In the genomic region with DNA sequence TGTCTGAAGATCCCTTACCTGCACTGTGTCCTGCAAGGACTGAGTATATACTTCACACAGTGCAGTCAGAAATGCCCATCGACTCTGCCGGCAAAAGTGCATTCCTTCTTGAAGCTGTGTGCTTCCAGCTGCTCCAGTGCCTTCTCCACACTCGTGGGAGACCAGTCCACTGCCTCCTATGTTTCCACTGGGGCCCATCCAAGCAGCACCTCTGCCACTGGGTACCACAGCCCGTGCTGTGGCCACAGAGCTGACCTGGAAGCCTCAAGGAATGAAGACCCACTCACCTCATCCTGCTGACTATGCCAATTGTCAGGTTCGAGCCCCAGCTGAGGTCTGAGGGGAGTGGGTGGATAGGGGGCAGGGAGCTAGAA, we compare ENCODE assay signal across 14 cellular contexts.
DNase-seq lines count a peak whose midpoint lies in the region; ATAC-seq and TF ChIP-seq lines count a peak whose summit lies in the region.
"Had no signal": no experiment of that assay in that cellular context is flagged by ENCODE, and none has a peak within 500 bp of the region (broad histone marks: within the 10 kb centered on the region; RNA-seq: fewer than 3 reads in every experiment).

No MANE protein-coding gene starts in this region.

- H3K27me3 ChIP-seq in MG63 = no peaks in the 10 kb centered on the region
- no peaks in the 10 kb centered on the region for H3K27me3 ChIP-seq in brain microvascular endothelial cell (replicated peaks)
- no peaks in the 10 kb centered on the region for H3K27me3 ChIP-seq in lung (ENCODE audit: control insufficient read depth, insufficient read depth)
- no peaks in the 10 kb centered on the region for H3K27me3 ChIP-seq in tibial artery
- H3K27me3 ChIP-seq: upper lobe of left lung had no signal

- in situ Hi-C loops in brain microvascular endothelial cell (cut with HindIII; ENCODE audit: low pct_ligation_motif_present, low sequenced_read_pairs) = no loop called here

- ATAC-seq in lung (ENCODE audit: insufficient read depth, low FRiP score) (no peak), HG02642 (IDR thresholded peaks at IDR 0.05; ENCODE audit: poor library complexity, unreplicated experiment) (no peak), GM21528 (IDR thresholded peaks at IDR 0.05; ENCODE audit: low FRiP score, unreplicated experiment) (no peak)
- ATAC-seq: WTC11 had no signal

- no peak overlapping the region for H3K4me3 ChIP-seq in MG63
- no peak overlapping the region for H3K4me3 ChIP-seq in brain microvascular endothelial cell (ENCODE audit: low read depth, low read length)
- H3K4me3 ChIP-seq in lung = no peak overlapping the region
- no peak overlapping the region for H3K4me3 ChIP-seq in tibial artery
- H3K4me3 ChIP-seq: upper lobe of left lung had no signal

- H3K27ac ChIP-seq in brain microvascular endothelial cell = peak overlapping the region; percentile 79
- peak overlapping the region; percentile 35 to 72 for H3K27ac ChIP-seq in lung (ENCODE audit: low read depth in 1 of 2, low read length in 1 of 2)
- peak overlapping the region; percentile 56 to 70 for H3K27ac ChIP-seq in tibial artery
- H3K27ac ChIP-seq: C4-2B, upper lobe of left lung had no signal

- H3K36me3 ChIP-seq in MG63 (no peaks in the 10 kb centered on the region), brain microvascular endothelial cell (replicated peaks) (no peaks in the 10 kb centered on the region), lung (ENCODE audit: control insufficient read depth in 2 of 2, insufficient read depth in 2 of 2, low read length in 2 of 2) (no peaks in the 10 kb centered on the region), tibial artery (no peaks in the 10 kb centered on the region)
- H3K36me3 ChIP-seq: upper lobe of left lung had no signal

- peak; percentile 43 for DNase-seq in MG63
- no peak for DNase-seq in brain microvascular endothelial cell
- DNase-seq in lung (ENCODE audit: low spot score) = no peak
- DNase-seq in tibial artery = peak in 1 of 2 donors; percentile 68
- DNase-seq in dermis blood vessel endothelial cell = no peak
- DNase-seq: activated effector memory CD4-positive, alpha-beta T cell treated with anti-CD3 and anti-CD28 coated beads, Interleukin-2, amount 50 U/mL, for 16 hours; anterior cingulate cortex; DMS79 treated with DMSO at 0.1 percent for 48 hours; NCI-H1694 treated with DMSO at 0.1 percent for 48 hours had no signal

- 67 to 89% methylated on average over 5 of the region's 5 CpGs for WGBS in lung, 2 donors

- intact Hi-C loops in tibial artery (cut with DNase I; ENCODE audit: low total_unique reads) = no loop called here

- H3K9me3 ChIP-seq in MG63 (peaks cover 13% of the 10 kb centered on the region; the same call in 1 of the 2 replicates), lung (ENCODE audit: control insufficient read depth in 2 of 2, insufficient read depth in 1 of 2, low read length in 1 of 2) (no peaks in the 10 kb centered on the region), tibial artery (no peaks in the 10 kb centered on the region)
- H3K9me3 ChIP-seq: upper lobe of left lung had no signal

- TF ChIP-seq CTCF in brain microvascular endothelial cell (IDR thresholded peaks at IDR 0.05; ENCODE audit: low read depth, low read length, missing control alignments) (no peak), lung (IDR thresholded peaks at IDR 0.05; ENCODE audit: control extremely low read depth, extremely low read depth) (no peak), tibial artery (IDR thresholded peaks at IDR 0.05) (no peak)

- peaks cover 0 to 7% of the 10 kb centered on the region in 2 donors for H3K4me1 ChIP-seq in lung (ENCODE audit: control insufficient read depth in 2 of 2, insufficient read depth in 2 of 2, low read length in 2 of 2)
- peaks cover 0 to 55% (median 42%) of the 10 kb centered on the region in 4 donors for H3K4me1 ChIP-seq in tibial artery
